In the genomic region with DNA sequence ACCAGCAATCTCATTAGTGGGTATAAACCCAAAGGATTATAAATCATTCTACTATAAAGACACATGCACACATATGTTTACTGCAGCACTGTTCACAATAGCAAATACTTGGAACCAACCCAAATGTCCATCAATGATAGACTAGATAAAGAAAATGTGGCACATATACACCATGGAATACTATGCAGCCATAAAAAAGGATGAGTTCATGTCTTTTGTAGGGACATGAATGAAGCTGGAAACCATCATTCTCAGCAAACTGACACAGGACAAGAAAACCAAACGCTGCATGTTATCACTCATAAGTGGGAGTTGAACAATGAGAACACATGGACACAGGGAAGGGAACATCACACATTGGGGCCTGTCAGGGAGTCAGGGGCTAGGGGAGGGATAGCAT, we compare ENCODE assay signal across 5 cellular contexts. TPM values are rescaled to one million over a fixed set of nuclear protein-coding genes. Genes with fewer than 3 reads are reported as not detected.
DNase-seq lines count a peak whose midpoint lies in the region; ATAC-seq, FAIRE-seq and TF ChIP-seq lines count a peak whose summit lies in the region.
"Not testable (repeated sequence)": the region's sequence is repeated elsewhere in the genome, so short reads cannot be mapped to it uniquely, and the experiment has no call there.

No MANE protein-coding gene starts in this region.

- H3K27ac Mint-ChIP-seq in MCF 10A (ENCODE audit: low read depth, unreplicated experiment) (peak overlapping the region; percentile 82), progenitor cell of endocrine pancreas (peak overlapping the region; percentile 76)

- not testable (repeated sequence) for TF ChIP-seq POLR2A in K562 (conservative IDR thresholded peaks at IDR 0.05)

- WGBS in K562 (ENCODE audit: insufficient coverage, low coverage, missing lambda C conversion rate), result 20% methylated on average over 1 of the region's 1 CpG

- not testable (repeated sequence) for H4K20me1 ChIP-seq in K562 (replicated peaks; ENCODE audit: control insufficient read depth, insufficient read depth, low read length)

- in situ Hi-C loops in K562 (cut with MboI), result not testable (repeated sequence)

- not testable (repeated sequence) for TF ChIP-seq CTCF in HEK293 (tag by site-specific recombination; IDR thresholded peaks at IDR 0.05); K562 (IDR thresholded peaks at IDR 0.05 in 2 of 3, conservative IDR thresholded peaks at IDR 0.05 in 1 of 3; ENCODE audit: insufficient read depth in 2 of 3, low read depth in 1 of 3, low read length in 3 of 3); MCF 10A (IDR thresholded peaks at IDR 0.05; ENCODE audit: unreplicated experiment); progenitor cell of endocrine pancreas (IDR thresholded peaks at IDR 0.05; ENCODE audit: unreplicated experiment)

- not testable (repeated sequence) for H3K4me3 ChIP-seq in HEK293 (ENCODE audit: low read depth, low read length); K562

- H3K27ac ChIP-seq in HEK293 (ENCODE audit: extremely low read depth, low read depth, low read length); K562 (ENCODE audit: extremely low read depth, low read depth, low read length): not testable (repeated sequence)

- H3K27me3 Mint-ChIP-seq in MCF 10A (ENCODE audit: insufficient read depth, unreplicated experiment); progenitor cell of endocrine pancreas: not testable (repeated sequence)

- not testable (repeated sequence) for H3K36me3 Mint-ChIP-seq in MCF 10A (ENCODE audit: insufficient read depth, unreplicated experiment); progenitor cell of endocrine pancreas (ENCODE audit: insufficient read depth)

- H3K9me1 ChIP-seq in K562 (ENCODE audit: control insufficient read depth, insufficient read depth, low read length), result not testable (repeated sequence)

- not testable (repeated sequence) for H3K9ac ChIP-seq in K562 (ENCODE audit: insufficient read depth in 1 of 2, low read depth in 2 of 2, low read length in 2 of 2)

- H3K79me2 ChIP-seq in K562 (ENCODE audit: control insufficient read depth, insufficient read depth, low read length), result not testable (repeated sequence)

- ATAC-seq in SK-N-SH treated with all-trans-retinoic acid at 6 μM for 48 hours, K562: not testable (repeated sequence)

- H3K9me3 Mint-ChIP-seq in MCF 10A (ENCODE audit: unreplicated experiment); progenitor cell of endocrine pancreas (ENCODE audit: low read depth): not testable (repeated sequence)

- CTCF ChIA-PET in HEK293 (lab: Yijun Ruan, JAX); K562 (lab: Yijun Ruan, JAX; ENCODE audit: low intra/inter-chr PET ratio): not testable (repeated sequence)
- CTCF ChIA-PET in MCF 10A (lab: Yijun Ruan, JAX), result interaction anchor here (1.1 kb wide), 1 partner anchor 21 kb away, joined by 4 read pairs; no protein-coding TSS in a partner anchor

- not testable (repeated sequence) for FAIRE-seq in K562 (lab: Jason Lieb, UNC)

- H3K4me1 Mint-ChIP-seq in MCF 10A (ENCODE audit: insufficient read depth, unreplicated experiment), result peaks cover 33% of the 10 kb centered on the region
- peaks cover 11% of the 10 kb centered on the region for H3K4me1 Mint-ChIP-seq in progenitor cell of endocrine pancreas (ENCODE audit: low read depth)

- POLR2A ChIA-PET in HEK293 (lab: Yijun Ruan, JAX); K562 (lab: Yijun Ruan, JAX): not testable (repeated sequence)
- POLR2A ChIA-PET in MCF 10A (lab: Yijun Ruan, JAX), result interaction anchor here (1.5 to 7.5 kb wide), 3 partner anchors 11 to 52 kb away, joined by 3 to 96 read pairs (median 22); no protein-coding TSS in a partner anchor

- H3K36me3 ChIP-seq in HEK293 (ENCODE audit: control insufficient read depth in 2 of 2, insufficient read depth in 1 of 2, low read length in 2 of 2); K562 (ENCODE audit: control insufficient read depth, insufficient read depth, low read length): not testable (repeated sequence)

- not testable (repeated sequence) for DNase-seq in K562 (ENCODE audit: extremely low read depth in 1 of 4, low spot score in 3 of 4); MCF 10A (ENCODE audit: unreplicated experiment); progenitor cell of endocrine pancreas (ENCODE audit: low spot score, unreplicated experiment)

- H3K9me3 ChIP-seq in HEK293 (ENCODE audit: control insufficient read depth, insufficient read depth, low read depth, low read length); K562 (replicated peaks; ENCODE audit: control insufficient read depth, insufficient read depth, low read depth, low read length): not testable (repeated sequence)

- not testable (repeated sequence) for H3K4me1 ChIP-seq in HEK293 (ENCODE audit: control insufficient read depth, insufficient read depth, low read length); K562 (replicated peaks in 1 of 2; ENCODE audit: control insufficient read depth in 2 of 2, insufficient read depth in 2 of 2, low read length in 2 of 2)

- not testable (repeated sequence) for BruUV-seq in K562 (replicated peaks; lab: Mats Ljungman, UMichigan); MCF 10A (replicated peaks; lab: Mats Ljungman, UMichigan)

- not testable (repeated sequence) for TF ChIP-seq EP300 in K562 (IDR thresholded peaks at IDR 0.05; ENCODE audit: low read length)

- H3K4me3 Mint-ChIP-seq in MCF 10A (ENCODE audit: unreplicated experiment); progenitor cell of endocrine pancreas (ENCODE audit: low read depth): not testable (repeated sequence)

- H2AFZ ChIP-seq in K562 (ENCODE audit: low read depth, low read length), result not testable (repeated sequence)

- not testable (repeated sequence) for H3K27me3 ChIP-seq in K562 (ENCODE audit: control insufficient read depth in 2 of 2, insufficient read depth in 2 of 2, low read length in 2 of 2)

- not testable (repeated sequence) for TF ChIP-seq RAD21 in K562 (CRISPR knock-in tag; conservative IDR thresholded peaks at IDR 0.05 in 1 of 2, IDR thresholded peaks at IDR 0.05 in 1 of 2)

- H3K4me2 ChIP-seq in K562 (ENCODE audit: insufficient read depth, low read length), result not testable (repeated sequence)

- intact Hi-C loops in K562 (cut with micrococcal nuclease); MCF 10A (cut with micrococcal nuclease): not testable (repeated sequence)

TF ChIP-seq in HEK293, 187 proteins besides CTCF, POLR2A, EP300 and RAD21:
- TF ChIP-seq ZNF146 (tag by site-specific recombination; IDR thresholded peaks at IDR 0.05), result peak; percentile 94

TF ChIP-seq in SK-N-SH treated with all-trans-retinoic acid at 6 μM for 48 hours, 23 proteins besides CTCF, POLR2A, EP300 and RAD21:
- peak; percentile 25; the same call in 1 of the 2 replicates for TF ChIP-seq ZNF8 (CRISPR knock-in tag; IDR thresholded peaks at IDR 0.05)

TF ChIP-seq in K562, 482 proteins besides CTCF, POLR2A, EP300 and RAD21:
- TF ChIP-seq KDM1A (IDR thresholded peaks at IDR 0.05), result peak in 1 of 2 experiments; percentile 42; a peak in 1 of 4 replicates
- TF ChIP-seq RBM25 (IDR thresholded peaks at IDR 0.05; ENCODE audit: low read depth, low read length, severe bottlenecking), result peak; percentile 10
- peak; percentile 92 for TF ChIP-seq ZNF146 (CRISPR knock-in tag; IDR thresholded peaks at IDR 0.05; ENCODE audit: unreplicated experiment)
- TF ChIP-seq BCOR (IDR thresholded peaks at IDR 0.05), result peak; percentile 65
TF ChIP-seq in K562: peak in this region for 4; not testable (repeated sequence) for 478.

RNA-seq across cellular contexts. Expression of a gene that starts 53.0 kb away (rescaled TPM):
- 18.4 and 32.2 TPM in 2 replicates for total RNA-seq in K562 (2011; cell fraction: chromatin; rRNA removed; ENCODE audit: low replicate concordance)
- total RNA-seq in K562 (2011; cell fraction: nucleolus; rRNA removed), result 6.8 and 10.3 TPM in 2 replicates
- 14.0 and 16.0 TPM in 2 replicates for total RNA-seq in K562 (2011; cell fraction: nucleoplasm; rRNA removed)
- 17.6 and 20.6 TPM in 2 replicates for total RNA-seq in K562 (2014; rRNA removed)
- 20.2 and 22.8 TPM in 2 replicates for total RNA-seq in K562 (2014; rRNA removed; fragmentation: Illumina TruSeq; extraction: Trizol)
- 20.7 and 21.7 TPM in 2 replicates for total RNA-seq in K562 (2015; rRNA removed; fragmentation: Illumina TruSeq; extraction: Trizol)
- 16.3 and 17.2 TPM in 2 replicates for total RNA-seq in K562 (2021)
- polyA plus RNA-seq in K562 (2011; rRNA removed), result 18.3 and 23.0 TPM in 2 replicates
- polyA plus RNA-seq in K562 (2011; cell fraction: cytosol; rRNA removed), result 5.1 and 7.5 TPM in 2 replicates
- polyA plus RNA-seq in K562 (2011; cell fraction: nucleus; rRNA removed), result 30.1 and 30.9 TPM in 2 replicates
- polyA plus RNA-seq in K562 (2012), result 11.6 and 12.8 TPM in 2 replicates
- polyA plus RNA-seq in K562 (2014; fragmentation: Illumina TruSeq; extraction: Trizol), result 14.3 and 15.5 TPM in 2 replicates
- polyA plus RNA-seq in K562 (2014; fragmentation: Nextera tagmentation; extraction: Ambion mirVana), result 1 to 10 TPM; 3.1 to 4.0 TPM
- polyA plus RNA-seq in K562 (2014; rRNA removed), result 10.5 and 11.9 TPM in 2 replicates
- 33.5 and 34.3 TPM in 2 replicates for polyA minus RNA-seq in K562 (2011; rRNA and poly(A)+ RNA removed)
- 10.5 and 13.2 TPM in 2 replicates for polyA minus RNA-seq in K562 (2011; cell fraction: cytosol; rRNA and poly(A)+ RNA removed)
- polyA minus RNA-seq in K562 (2011; cell fraction: nucleus; rRNA and poly(A)+ RNA removed), result 18.2 and 28.2 TPM in 2 replicates
- total RNA-seq in MCF 10A (2022), result 40.3 and 48.5 TPM in 2 replicates
- total RNA-seq in progenitor cell of endocrine pancreas, result 57.1 and 64.1 TPM in 2 replicates
